9 cellular contexts compared by ENCODE assay signal in the genomic region with DNA sequence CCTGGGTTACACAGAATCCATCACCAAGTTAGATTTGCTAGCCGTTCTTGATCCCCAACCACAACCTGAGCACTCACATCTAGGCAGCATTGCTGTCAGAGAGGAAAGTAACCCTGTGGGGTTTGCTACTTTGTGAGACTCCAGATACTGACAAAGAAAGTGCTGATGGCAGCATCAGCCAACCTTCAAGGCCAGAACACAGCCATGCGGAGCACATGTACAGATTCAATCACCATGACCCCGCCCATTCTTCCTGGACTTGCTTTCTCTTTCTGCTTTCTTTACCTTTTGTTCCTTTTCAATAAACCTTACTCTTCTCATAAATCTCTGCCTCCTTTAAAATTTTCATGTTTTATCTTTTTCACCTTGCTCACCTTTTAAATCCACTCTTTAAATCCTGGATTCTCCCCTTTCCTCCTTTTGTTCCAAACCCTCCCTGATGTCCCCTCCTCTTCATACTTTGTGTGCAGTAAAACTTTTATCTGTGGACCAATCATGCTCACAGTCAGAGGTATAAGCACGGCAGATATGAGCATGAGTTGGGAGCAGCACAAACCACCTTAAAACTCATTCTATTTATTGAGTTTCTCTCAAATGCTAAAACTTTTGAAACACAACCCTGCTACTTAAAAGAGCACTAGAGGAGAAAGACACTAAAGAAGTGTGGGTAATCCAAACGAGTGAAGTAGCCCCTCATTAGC. TPM values are rescaled to one million over a fixed set of nuclear protein-coding genes. Genes with fewer than 3 reads are reported as not detected.
DNase-seq lines count a peak whose midpoint lies in the region; ATAC-seq, FAIRE-seq and TF ChIP-seq lines count a peak whose summit lies in the region.
"Had no signal": no experiment of that assay in that cellular context is flagged by ENCODE, and none has a peak within 500 bp of the region (broad histone marks: within the 10 kb centered on the region; RNA-seq: fewer than 3 reads in every experiment).

No MANE protein-coding gene starts in this region.

- peak overlapping the region; percentile 40 for H3K4me3 Mint-ChIP-seq in activated CD4-positive, alpha-beta T cell treated with anti-CD3 and anti-CD28 coated beads for 36 hours
- H3K4me3 Mint-ChIP-seq in activated naive CD8-positive, alpha-beta T cell treated with anti-CD3 and anti-CD28 coated beads, Interleukin-2, amount 10 ng/mL, durations not matched to agents 7 days and 5 days = peak overlapping the region; percentile 28
- H3K4me3 Mint-ChIP-seq in naive B cell (peak overlapping the region in 5 of 8 donors; percentile 17 to 82 (median 50)), type B pancreatic cell (no peak overlapping the region)

- no peaks in the 10 kb centered on the region for H3K27me3 Mint-ChIP-seq in activated CD4-positive, alpha-beta T cell treated with anti-CD3 and anti-CD28 coated beads for 36 hours
- H3K27me3 Mint-ChIP-seq in activated naive CD8-positive, alpha-beta T cell treated with anti-CD3 and anti-CD28 coated beads, Interleukin-2, amount 10 ng/mL, durations not matched to agents 7 days and 5 days = no peaks in the 10 kb centered on the region
- no peaks in the 10 kb centered on the region for H3K27me3 Mint-ChIP-seq in naive B cell
- H3K27me3 Mint-ChIP-seq in type B pancreatic cell = no peaks in the 10 kb centered on the region

- peak; percentile 47 for ATAC-seq in activated CD4-positive, alpha-beta T cell treated with anti-CD3 and anti-CD28 coated beads for 36 hours
- peak; percentile 34 for ATAC-seq in activated naive CD8-positive, alpha-beta T cell treated with anti-CD3 and anti-CD28 coated beads, Interleukin-2, amount 10 ng/mL, durations not matched to agents 7 days and 5 days (ENCODE audit: low read depth)
- ATAC-seq in naive B cell (ENCODE audit: low read depth in 2 of 2) = peak; percentile 49 to 72
- ATAC-seq in HG03097 (IDR thresholded peaks at IDR 0.05; ENCODE audit: low FRiP score, unreplicated experiment) = no peak

- POLR2A ChIA-PET in activated CD4-positive, alpha-beta T cell treated with anti-CD3 and anti-CD28 coated beads for 36 hours (lab: Charles Lee) = no interaction called here
- POLR2A ChIA-PET in activated naive CD8-positive, alpha-beta T cell treated with anti-CD3 and anti-CD28 coated beads, Interleukin-2, amount 10 ng/mL, durations not matched to agents 7 days and 5 days (lab: Charles Lee) = interaction anchor here (0.7 kb wide), 1 partner anchor 446 kb away, joined by 3 read pairs; no protein-coding TSS in a partner anchor

- DNase-seq in activated CD4-positive, alpha-beta T cell treated with anti-CD3 and anti-CD28 coated beads for 36 hours = peak; percentile 63
- no peak for DNase-seq in activated CD4-positive, alpha-beta T cell treated with anti-CD3 and anti-CD28 coated beads for 1 hour
- no peak for DNase-seq in activated naive CD8-positive, alpha-beta T cell treated with anti-CD3 and anti-CD28 coated beads, Interleukin-2, amount 10 ng/mL, durations not matched to agents 7 days and 5 days
- DNase-seq in naive B cell = peak; percentile 14
- no peak for DNase-seq in type B pancreatic cell (ENCODE audit: extremely low spot score, unreplicated experiment)
- no peak for DNase-seq in NCI-H69 (lab: John Stamatoyannopoulos, UW)
- DNase-seq in HTR-8/SVneo (ENCODE audit: insufficient read length, low spot score) = no peak
- DNase-seq: 8988T had no signal

- H3K27ac Mint-ChIP-seq in activated CD4-positive, alpha-beta T cell treated with anti-CD3 and anti-CD28 coated beads for 36 hours = peak overlapping the region; percentile 87
- H3K27ac Mint-ChIP-seq in activated naive CD8-positive, alpha-beta T cell treated with anti-CD3 and anti-CD28 coated beads, Interleukin-2, amount 10 ng/mL, durations not matched to agents 7 days and 5 days = peak overlapping the region; percentile 54
- peak overlapping the region; percentile 46 to 97 (median 94) for H3K27ac Mint-ChIP-seq in naive B cell
- peak overlapping the region; percentile 26 for H3K27ac Mint-ChIP-seq in type B pancreatic cell

- intact Hi-C loops in activated CD4-positive, alpha-beta T cell treated with anti-CD3 and anti-CD28 coated beads for 36 hours (cut with DNase I, micrococcal nuclease) = loop anchor here (5.0 to 10.0 kb wide), 3 partner anchors 58 to 126 kb away; no protein-coding TSS in a partner anchor

- CTCF ChIA-PET in activated CD4-positive, alpha-beta T cell treated with anti-CD3 and anti-CD28 coated beads for 36 hours (lab: Charles Lee) = interaction anchor here (0.9 to 1.1 kb wide), 3 partner anchors 13 to 222 kb away, joined by 3 read pairs; no protein-coding TSS in a partner anchor

- no peaks in the 10 kb centered on the region for H3K9me3 Mint-ChIP-seq in activated CD4-positive, alpha-beta T cell treated with anti-CD3 and anti-CD28 coated beads for 36 hours (ENCODE audit: low read depth)
- H3K9me3 Mint-ChIP-seq in activated naive CD8-positive, alpha-beta T cell treated with anti-CD3 and anti-CD28 coated beads, Interleukin-2, amount 10 ng/mL, durations not matched to agents 7 days and 5 days = no peaks in the 10 kb centered on the region
- H3K9me3 Mint-ChIP-seq in naive B cell (no peaks in the 10 kb centered on the region), type B pancreatic cell (no peaks in the 10 kb centered on the region)

- peaks cover 38% of the 10 kb centered on the region for H3K36me3 Mint-ChIP-seq in activated CD4-positive, alpha-beta T cell treated with anti-CD3 and anti-CD28 coated beads for 36 hours (ENCODE audit: low read depth)
- no peaks in the 10 kb centered on the region for H3K36me3 Mint-ChIP-seq in activated naive CD8-positive, alpha-beta T cell treated with anti-CD3 and anti-CD28 coated beads, Interleukin-2, amount 10 ng/mL, durations not matched to agents 7 days and 5 days
- H3K36me3 Mint-ChIP-seq in naive B cell (no peaks in the 10 kb centered on the region), type B pancreatic cell (peaks cover 7% of the 10 kb centered on the region)

- TF ChIP-seq CTCF in type B pancreatic cell (conservative IDR thresholded peaks at IDR 0.05) = no peak

- FAIRE-seq in HTR-8/SVneo (lab: Jason Lieb, UNC) = no peak

- peaks cover 51% of the 10 kb centered on the region for H3K4me1 Mint-ChIP-seq in activated CD4-positive, alpha-beta T cell treated with anti-CD3 and anti-CD28 coated beads for 36 hours
- H3K4me1 Mint-ChIP-seq in activated naive CD8-positive, alpha-beta T cell treated with anti-CD3 and anti-CD28 coated beads, Interleukin-2, amount 10 ng/mL, durations not matched to agents 7 days and 5 days = peaks cover 33% of the 10 kb centered on the region
- H3K4me1 Mint-ChIP-seq in naive B cell = peaks cover 8 to 15% (median 11%) of the 10 kb centered on the region in 3 donors
- peaks cover 15% of the 10 kb centered on the region for H3K4me1 Mint-ChIP-seq in type B pancreatic cell (ENCODE audit: unreplicated experiment)

RNA-seq across cellular contexts. Expression of a gene that starts 21.9 kb away (rescaled TPM):
- total RNA-seq in activated CD4-positive, alpha-beta T cell treated with anti-CD3 and anti-CD28 coated beads for 36 hours = 10 to 100 TPM; 49.4 to 64.4 TPM
- 10 to 100 TPM; 47.1 to 53.0 TPM for total RNA-seq in activated naive CD8-positive, alpha-beta T cell treated with anti-CD3 and anti-CD28 coated beads, Interleukin-2, amount 10 ng/mL, durations not matched to agents 7 days and 5 days
- polyA plus RNA-seq in naive B cell (ENCODE audit: low read depth in 6 of 6) = 100 to 1,000 TPM in 1 of 6 donors, 10 to 100 TPM in 5; 45.2 to 126 (median 55.7) TPM
- total RNA-seq in type B pancreatic cell (ENCODE audit: low replicate concordance) = 32.5 and 59.7 TPM in 2 replicates

Comparison
In these comparisons a context has a peak if more than half of its experiments do, and no peak if none do; other contexts are left out.
1. DNase-seq: peak in activated CD4-positive, alpha-beta T cell treated with anti-CD3 and anti-CD28 coated beads for 36 hours (single experiment) and naive B cell (single experiment); none in activated CD4-positive, alpha-beta T cell treated with anti-CD3 and anti-CD28 coated beads for 1 hour (single experiment), activated naive CD8-positive, alpha-beta T cell treated with anti-CD3 and anti-CD28 coated beads, Interleukin-2, amount 10 ng/mL, durations not matched to agents 7 days and 5 days (single experiment), type B pancreatic cell (single experiment), NCI-H69 (single experiment) and HTR-8/SVneo (single experiment).
2. H3K27ac Mint-ChIP-seq: peak in every context shown above with its lines; median percentile 94 in naive B cell; 87 in activated CD4-positive, alpha-beta T cell treated with anti-CD3 and anti-CD28 coated beads for 36 hours; 54 in activated naive CD8-positive, alpha-beta T cell treated with anti-CD3 and anti-CD28 coated beads, Interleukin-2, amount 10 ng/mL, durations not matched to agents 7 days and 5 days; 26 in type B pancreatic cell.